ENCODE assay signal across 30 cellular contexts in genomic region chr5:93088997-93089396, GRCh38.
"Had no signal": no experiment of that assay in that cellular context is flagged by ENCODE, and none has a peak within 500 bp of the region (broad histone marks: within the 10 kb centered on the region; RNA-seq: fewer than 3 reads in every experiment).

No MANE protein-coding gene starts in this region.

- H3K36me3 ChIP-seq: cardiac muscle cell, colonic mucosa, esophagus squamous epithelium, neural progenitor cell, spleen, thoracic aorta, uterus had no signal

- H3K27ac ChIP-seq: body of pancreas, cardiac muscle cell, colonic mucosa, epithelial cell of prostate, esophagus squamous epithelium, neural progenitor cell, parathyroid adenoma, psoas muscle, spleen, thoracic aorta, uterus had no signal

- H3K27ac Mint-ChIP-seq: activated CD8-positive, alpha-beta memory T cell treated with anti-CD3 and anti-CD28 coated beads, Interleukin-2, amount 10 ng/mL, durations not matched to agents 7 days and 5 days; activated CD8-positive, alpha-beta T cell treated with anti-CD3 and anti-CD28 coated beads, Interleukin-2, amount 10 ng/mL, durations not matched to agents 7 days and 5 days; activated naive CD4-positive, alpha-beta T cell treated with anti-CD3 and anti-CD28 coated beads, Interleukin-2, amount 50 U/mL, for 24 hours; activated T-helper 2 cell treated with anti-CD3 and anti-CD28 coated beads, Interferon-gamma antibody, Interleukin-2, Interleukin-4, amounts not matched to agents 10 μg/mL and 5 μg/mL and 100 μg/mL, durations not matched to agents 14 hours and 24 hours and 36 hours; mesothelial cell of epicardium; naive B cell; neural progenitor cell; stimulated activated naive CD8-positive, alpha-beta T cell treated with anti-CD3 and anti-CD28 coated beads, Interleukin-15, Interleukin-2, amounts not matched to agents 100 ng/mL and 50 ng/mL, for 24 hours; T-helper 17 cell; type B pancreatic cell; WTC11 had no signal

- ATAC-seq: activated CD8-positive, alpha-beta memory T cell treated with anti-CD3 and anti-CD28 coated beads, Interleukin-2, amount 10 ng/mL, durations not matched to agents 7 days and 5 days; activated CD8-positive, alpha-beta T cell treated with anti-CD3 and anti-CD28 coated beads, Interleukin-2, amount 10 ng/mL, durations not matched to agents 7 days and 5 days; body of pancreas; psoas muscle; T-helper 17 cell; WTC11 had no signal

- H3K36me3 Mint-ChIP-seq: activated CD8-positive, alpha-beta memory T cell treated with anti-CD3 and anti-CD28 coated beads, Interleukin-2, amount 10 ng/mL, durations not matched to agents 7 days and 5 days; activated naive CD4-positive, alpha-beta T cell treated with anti-CD3 and anti-CD28 coated beads, Interleukin-2, amount 50 U/mL, for 24 hours; mesothelial cell of epicardium; naive B cell; neural progenitor cell; type B pancreatic cell; WTC11 had no signal

- H3K27me3 ChIP-seq: body of pancreas, colonic mucosa, esophagus squamous epithelium, neural progenitor cell, spleen, uterus had no signal

- DNase-seq: activated CD4-positive, alpha-beta T cell treated with anti-CD3 and anti-CD28 coated beads for 1 hour; activated CD4-positive, alpha-beta T cell treated with anti-CD3 and anti-CD28 coated beads, Interleukin-2, amount 50 U/mL, for 1 hour; activated CD8-positive, alpha-beta memory T cell treated with anti-CD3 and anti-CD28 coated beads, Interleukin-2, amount 10 ng/mL, durations not matched to agents 7 days and 5 days; activated CD8-positive, alpha-beta T cell treated with anti-CD3 and anti-CD28 coated beads, Interleukin-2, amount 10 ng/mL, durations not matched to agents 7 days and 5 days; activated T-cell treated with anti-CD3 and anti-CD28 coated beads, Interleukin-2, amount 50 U/mL, for 48 hours; body of pancreas; cerebellar nuclear complex; colonic mucosa; effector CD8-positive, alpha-beta T cell; esophagus squamous epithelium; kidney glomerular epithelial cell; naive B cell; occipital lobe; psoas muscle; spleen; stimulated activated CD4-positive, alpha-beta T cell treated with anti-CD3 and anti-CD28 coated beads, Interleukin-2, amount 100 ng/mL, for 48 hours; T-helper 17 cell; T1000; uterus had no signal

- H3K4me1 ChIP-seq: body of pancreas, colonic mucosa, esophagus squamous epithelium, neural progenitor cell, parathyroid adenoma, psoas muscle, spleen had no signal

- H3K4me3 Mint-ChIP-seq: activated CD8-positive, alpha-beta memory T cell treated with anti-CD3 and anti-CD28 coated beads, Interleukin-2, amount 10 ng/mL, durations not matched to agents 7 days and 5 days; activated CD8-positive, alpha-beta T cell treated with anti-CD3 and anti-CD28 coated beads, Interleukin-2, amount 10 ng/mL, durations not matched to agents 7 days and 5 days; activated naive CD4-positive, alpha-beta T cell treated with anti-CD3 and anti-CD28 coated beads, Interleukin-2, amount 50 U/mL, for 24 hours; mesothelial cell of epicardium; naive B cell; neural progenitor cell; stimulated activated naive CD8-positive, alpha-beta T cell treated with anti-CD3 and anti-CD28 coated beads, Interleukin-15, Interleukin-2, amounts not matched to agents 100 ng/mL and 50 ng/mL, for 24 hours; T-helper 17 cell; type B pancreatic cell; WTC11 had no signal

- H3K9me3 Mint-ChIP-seq: activated T-helper 2 cell treated with anti-CD3 and anti-CD28 coated beads, Interferon-gamma antibody, Interleukin-2, Interleukin-4, amounts not matched to agents 10 μg/mL and 5 μg/mL and 100 μg/mL, durations not matched to agents 14 hours and 24 hours and 36 hours; mesothelial cell of epicardium; neural progenitor cell; type B pancreatic cell; WTC11 had no signal

- H3K27me3 Mint-ChIP-seq: activated CD8-positive, alpha-beta memory T cell treated with anti-CD3 and anti-CD28 coated beads, Interleukin-2, amount 10 ng/mL, durations not matched to agents 7 days and 5 days; activated naive CD4-positive, alpha-beta T cell treated with anti-CD3 and anti-CD28 coated beads, Interleukin-2, amount 50 U/mL, for 24 hours; naive B cell; stimulated activated naive CD8-positive, alpha-beta T cell treated with anti-CD3 and anti-CD28 coated beads, Interleukin-15, Interleukin-2, amounts not matched to agents 100 ng/mL and 50 ng/mL, for 24 hours; T-helper 17 cell had no signal

- H3K4me3 ChIP-seq: body of pancreas, cardiac muscle cell, colonic mucosa, esophagus squamous epithelium, neural progenitor cell, psoas muscle, spleen, thoracic aorta, uterus had no signal

- H3K9me3 ChIP-seq: body of pancreas, colonic mucosa, esophagus squamous epithelium, psoas muscle, spleen, thoracic aorta, uterus had no signal

- H3K4me1 Mint-ChIP-seq: activated CD8-positive, alpha-beta memory T cell treated with anti-CD3 and anti-CD28 coated beads, Interleukin-2, amount 10 ng/mL, durations not matched to agents 7 days and 5 days; activated naive CD4-positive, alpha-beta T cell treated with anti-CD3 and anti-CD28 coated beads, Interleukin-2, amount 50 U/mL, for 24 hours; naive B cell; T-helper 17 cell; WTC11 had no signal
